In the genomic region with DNA sequence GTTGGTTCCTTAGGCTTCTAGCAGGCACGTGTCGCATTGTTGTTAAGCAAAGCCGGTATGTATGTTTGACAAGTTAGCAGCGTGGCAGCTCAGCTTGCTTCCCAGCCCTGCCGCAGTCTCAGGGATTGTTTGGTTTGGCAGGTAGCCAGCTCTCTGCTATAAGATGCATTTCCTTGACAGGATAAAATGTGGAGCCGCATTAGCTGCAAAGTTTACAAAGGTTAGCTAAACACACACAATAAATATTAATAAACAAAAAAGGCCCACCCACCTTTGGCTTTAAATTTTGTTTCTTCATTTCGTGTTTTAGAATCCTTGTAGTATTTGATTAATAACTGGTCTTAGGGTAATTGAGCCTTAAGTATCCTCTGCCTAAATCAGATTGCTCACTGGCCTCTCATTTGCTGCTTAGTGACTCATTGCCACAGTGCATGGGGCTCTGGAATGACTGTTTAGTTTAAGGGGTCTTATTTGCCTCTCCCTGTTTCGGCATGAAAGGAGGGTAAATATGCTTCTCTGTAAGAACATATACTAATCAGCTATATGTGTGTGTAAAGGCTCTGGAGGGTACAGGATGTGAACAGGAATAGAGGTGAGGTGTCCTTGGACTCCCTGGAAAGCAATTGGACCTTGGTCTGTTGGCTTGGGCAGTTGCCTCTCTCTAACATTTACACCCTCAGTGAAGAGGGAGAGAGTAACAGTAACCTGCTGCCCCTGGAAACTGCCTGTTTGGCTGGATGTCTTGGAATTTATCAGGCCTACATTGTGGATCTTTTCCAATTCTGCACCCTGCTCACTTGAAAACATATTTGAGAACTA, we compare ENCODE assay signal across 8 cellular contexts.
DNase-seq lines count a peak whose midpoint lies in the region; ATAC-seq and TF ChIP-seq lines count a peak whose summit lies in the region.

No MANE protein-coding gene starts in this region.

- no peak for TF ChIP-seq CTCF in C4-2B (conservative IDR thresholded peaks at IDR 0.05)
- TF ChIP-seq CTCF in WI38 (IDR thresholded peaks at IDR 0.05; ENCODE audit: low read depth, low read length), result no peak
- TF ChIP-seq CTCF in left lung (IDR thresholded peaks at IDR 0.05), result no peak
- TF ChIP-seq CTCF in CD14-positive monocyte (IDR thresholded peaks at IDR 0.05), result no peak
- no peak for TF ChIP-seq CTCF in uterus (IDR thresholded peaks at IDR 0.05)

- peaks cover 14 to 17% of the 10 kb centered on the region in 2 donors for H3K4me1 ChIP-seq in left lung
- H3K4me1 ChIP-seq in uterus, result peaks cover 0 to 4% of the 10 kb centered on the region in 2 donors

- no peak for TF ChIP-seq POLR2A in uterus (IDR thresholded peaks at IDR 0.05)

- ATAC-seq in left lung, result peak; percentile 90
- ATAC-seq in HG03342 (IDR thresholded peaks at IDR 0.05; ENCODE audit: unreplicated experiment), result no peak

- peak overlapping the region in 2 of 7 donors; percentile 0 to 34 for H3K27ac Mint-ChIP-seq in CD14-positive monocyte

- 0 out of 2 replicates have a peak overlapping the region, but pooled peaks have one; percentile 10 for H3K4me3 ChIP-seq in WI38 (ENCODE audit: low read depth, low read length)
- no peak overlapping the region for H3K4me3 ChIP-seq in left lung
- H3K4me3 ChIP-seq in uterus, result no peak overlapping the region

- H3K27me3 ChIP-seq in left lung (no peaks in the 10 kb centered on the region), uterus (no peaks in the 10 kb centered on the region)

- H3K4me1 Mint-ChIP-seq in CD14-positive monocyte, result peaks cover 26% of the 10 kb centered on the region

- H3K36me3 ChIP-seq in left lung (no peaks in the 10 kb centered on the region), uterus (no peaks in the 10 kb centered on the region)

- intact Hi-C loops in left lung (cut with DNase I), result no loop called here
- intact Hi-C loops in CD14-positive monocyte (cut with micrococcal nuclease), result no loop called here
- intact Hi-C loops in uterus (cut with DNase I; ENCODE audit: low total_unique reads), result no loop called here

- no peak overlapping the region for H3K4me3 Mint-ChIP-seq in CD14-positive monocyte

- H3K9me3 Mint-ChIP-seq in CD14-positive monocyte, result no peaks in the 10 kb centered on the region

- H3K9me3 ChIP-seq in left lung (no peaks in the 10 kb centered on the region), uterus (no peaks in the 10 kb centered on the region)

- DNase-seq in NCI-H146 treated with DMSO at 0.1 percent for 48 hours (lab: John Stamatoyannopoulos, UW; ENCODE audit: unreplicated experiment) (peak; percentile 56), left lung (peak; percentile 58 to 64), CD14-positive monocyte (ENCODE audit: low spot score) (no peak), uterus (no peak)
- no peak for DNase-seq in stimulated activated CD4-positive, alpha-beta T cell treated with anti-CD3 and anti-CD28 coated beads, Interleukin-1b, Interleukin-23, amount 100 ng/mL, for 48 hours

- H3K36me3 Mint-ChIP-seq in CD14-positive monocyte, result peaks cover 13 to 20% of the 10 kb centered on the region in 2 donors

- H3K27me3 Mint-ChIP-seq in CD14-positive monocyte (ENCODE audit: low read depth in 3 of 3), result no peaks in the 10 kb centered on the region

- H3K27ac ChIP-seq in C4-2B (peak overlapping the region; percentile 39; the same call in 1 of the 2 replicates), left lung (peak overlapping the region in 1 of 2 donors; percentile 20), uterus (no peak overlapping the region)

Comparison
In these comparisons a context has a peak if more than half of its experiments do, and no peak if none do; other contexts are left out.
1. DNase-seq: peak in NCI-H146 treated with DMSO at 0.1 percent for 48 hours (single experiment) and left lung (2 of 2); none in stimulated activated CD4-positive, alpha-beta T cell treated with anti-CD3 and anti-CD28 coated beads, Interleukin-1b, Interleukin-23, amount 100 ng/mL, for 48 hours (single experiment), CD14-positive monocyte (single experiment) and uterus (0 of 2).